ENCODE assay signal across 1 cellular context in genomic region chr20:13800728-13801134, GRCh38.
A peak's percentile ranks its signal among the peaks of the same experiment; 100 is the strongest.
TF ChIP-seq lines count a peak whose summit lies in the region.

No MANE protein-coding gene starts in this region.

TF ChIP-seq in HepG2, 621 proteins besides CTCF, POLR2A, EP300 and RAD21 (continued from another document and continues in another):
- TF ChIP-seq FOXP1 (IDR thresholded peaks at IDR 0.05) (no peak), FOXP1 (CRISPR knock-in tag; IDR thresholded peaks at IDR 0.05) (0 out of 2 replicates have a peak, but pooled peaks have one; percentile 6), ZNF564 (CRISPR knock-in tag; IDR thresholded peaks at IDR 0.05) (peak; percentile 63; the same call in 1 of the 2 replicates), CSRNP2 (CRISPR knock-in tag; conservative IDR thresholded peaks at IDR 0.05; ENCODE audit: low read depth) (no peak), ZNF354B (CRISPR knock-in tag; IDR thresholded peaks at IDR 0.05) (no peak), MTF2 (CRISPR knock-in tag; IDR thresholded peaks at IDR 0.05; ENCODE audit: borderline replicate concordance) (no peak), ZNF281 (CRISPR knock-in tag; IDR thresholded peaks at IDR 0.05; ENCODE audit: borderline replicate concordance) (0 out of 2 replicates have a peak, but pooled peaks have one; percentile 23), POLR2AphosphoS5 (IDR thresholded peaks at IDR 0.05; ENCODE audit: low read depth, low read length) (no peak), PITX1 (CRISPR knock-in tag; IDR thresholded peaks at IDR 0.05) (peak; percentile 68; the same call in 1 of the 2 replicates), ZNF766 (CRISPR knock-in tag; IDR thresholded peaks at IDR 0.05; ENCODE audit: borderline replicate concordance) (peak; percentile 57; the same call in 1 of the 2 replicates), ZNF720 (CRISPR knock-in tag; IDR thresholded peaks at IDR 0.05) (no peak), E2F1 (CRISPR knock-in tag; IDR thresholded peaks at IDR 0.05) (no peak), FOXA1 (IDR thresholded peaks at IDR 0.05) (no peak), FOXA1 (CRISPR knock-in tag; IDR thresholded peaks at IDR 0.05) (peak; percentile 42; the same call in 1 of the 2 replicates), ZNF691 (CRISPR knock-in tag; IDR thresholded peaks at IDR 0.05; ENCODE audit: borderline replicate concordance, low read depth) (peak; percentile 63; the same call in 1 of the 2 replicates), ZZZ3 (CRISPR knock-in tag; IDR thresholded peaks at IDR 0.05; ENCODE audit: borderline replicate concordance) (no peak), NFKB2 (CRISPR knock-in tag; IDR thresholded peaks at IDR 0.05; ENCODE audit: borderline replicate concordance) (peak; percentile 85), ZNF687 (CRISPR knock-in tag; IDR thresholded peaks at IDR 0.05) (peak; percentile 94), MTF1 (CRISPR knock-in tag; IDR thresholded peaks at IDR 0.05) (no peak), TGIF2 (CRISPR knock-in tag; IDR thresholded peaks at IDR 0.05) (peak; percentile 67; the same call in 1 of the 2 replicates), ZNF790 (CRISPR knock-in tag; IDR thresholded peaks at IDR 0.05; ENCODE audit: borderline replicate concordance) (no peak), REPIN1 (CRISPR knock-in tag; IDR thresholded peaks at IDR 0.05; ENCODE audit: borderline replicate concordance, low read depth) (peak; percentile 72; the same call in 1 of the 2 replicates), ZNF570 (CRISPR knock-in tag; IDR thresholded peaks at IDR 0.05; ENCODE audit: borderline replicate concordance) (no peak), MEF2D (CRISPR knock-in tag; IDR thresholded peaks at IDR 0.05) (no peak), ATM (IDR thresholded peaks at IDR 0.05; ENCODE audit: borderline replicate concordance) (no peak), ZFP62 (CRISPR knock-in tag; IDR thresholded peaks at IDR 0.05) (no peak), POLR2AphosphoS2 (IDR thresholded peaks at IDR 0.05; ENCODE audit: low read depth, low read length) (no peak), HMG20B (CRISPR knock-in tag; conservative IDR thresholded peaks at IDR 0.05) (0 out of 2 replicates have a peak, but pooled peaks have one; percentile 54), HDAC2 (CRISPR knock-in tag; IDR thresholded peaks at IDR 0.05) (peak; percentile 74; the same call in 1 of the 2 replicates), SALL1 (CRISPR knock-in tag; IDR thresholded peaks at IDR 0.05) (peak; percentile 94), KDM4B (CRISPR knock-in tag; IDR thresholded peaks at IDR 0.05) (peak; percentile 31; the same call in 1 of the 2 replicates), ZNF614 (CRISPR knock-in tag; IDR thresholded peaks at IDR 0.05; ENCODE audit: borderline replicate concordance) (no peak), RXRA (CRISPR knock-in tag; IDR thresholded peaks at IDR 0.05) (peak; percentile 94), PHF21A (CRISPR knock-in tag; IDR thresholded peaks at IDR 0.05) (peak; percentile 55; the same call in 1 of the 2 replicates), ZNF329 (CRISPR knock-in tag; IDR thresholded peaks at IDR 0.05; ENCODE audit: low read depth) (no peak), HNF1A (IDR thresholded peaks at IDR 0.05; ENCODE audit: low read depth) (no peak), HNF1A (CRISPR knock-in tag; IDR thresholded peaks at IDR 0.05; ENCODE audit: borderline replicate concordance) (peak; percentile 53; the same call in 1 of the 2 replicates)
- TF ChIP-seq, protein P1, sequence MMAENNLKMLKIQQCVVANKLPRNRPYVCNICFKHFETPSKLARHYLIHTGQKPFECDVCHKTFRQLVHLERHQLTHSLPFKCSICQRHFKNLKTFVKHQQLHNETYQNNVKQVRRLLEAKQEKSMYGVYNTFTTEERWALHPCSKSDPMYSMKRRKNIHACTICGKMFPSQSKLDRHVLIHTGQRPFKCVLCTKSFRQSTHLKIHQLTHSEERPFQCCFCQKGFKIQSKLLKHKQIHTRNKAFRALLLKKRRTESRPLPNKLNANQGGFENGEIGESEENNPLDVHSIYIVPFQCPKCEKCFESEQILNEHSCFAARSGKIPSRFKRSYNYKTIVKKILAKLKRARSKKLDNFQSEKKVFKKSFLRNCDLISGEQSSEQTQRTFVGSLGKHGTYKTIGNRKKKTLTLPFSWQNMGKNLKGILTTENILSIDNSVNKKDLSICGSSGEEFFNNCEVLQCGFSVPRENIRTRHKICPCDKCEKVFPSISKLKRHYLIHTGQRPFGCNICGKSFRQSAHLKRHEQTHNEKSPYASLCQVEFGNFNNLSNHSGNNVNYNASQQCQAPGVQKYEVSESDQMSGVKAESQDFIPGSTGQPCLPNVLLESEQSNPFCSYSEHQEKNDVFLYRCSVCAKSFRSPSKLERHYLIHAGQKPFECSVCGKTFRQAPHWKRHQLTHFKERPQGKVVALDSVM (CRISPR knock-in tag; IDR thresholded peaks at IDR 0.05), result no peak
- TF ChIP-seq, protein P2, sequence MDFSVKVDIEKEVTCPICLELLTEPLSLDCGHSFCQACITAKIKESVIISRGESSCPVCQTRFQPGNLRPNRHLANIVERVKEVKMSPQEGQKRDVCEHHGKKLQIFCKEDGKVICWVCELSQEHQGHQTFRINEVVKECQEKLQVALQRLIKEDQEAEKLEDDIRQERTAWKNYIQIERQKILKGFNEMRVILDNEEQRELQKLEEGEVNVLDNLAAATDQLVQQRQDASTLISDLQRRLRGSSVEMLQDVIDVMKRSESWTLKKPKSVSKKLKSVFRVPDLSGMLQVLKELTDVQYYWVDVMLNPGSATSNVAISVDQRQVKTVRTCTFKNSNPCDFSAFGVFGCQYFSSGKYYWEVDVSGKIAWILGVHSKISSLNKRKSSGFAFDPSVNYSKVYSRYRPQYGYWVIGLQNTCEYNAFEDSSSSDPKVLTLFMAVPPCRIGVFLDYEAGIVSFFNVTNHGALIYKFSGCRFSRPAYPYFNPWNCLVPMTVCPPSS (IDR thresholded peaks at IDR 0.05), result no peak
- TF ChIP-seq, protein P3, sequence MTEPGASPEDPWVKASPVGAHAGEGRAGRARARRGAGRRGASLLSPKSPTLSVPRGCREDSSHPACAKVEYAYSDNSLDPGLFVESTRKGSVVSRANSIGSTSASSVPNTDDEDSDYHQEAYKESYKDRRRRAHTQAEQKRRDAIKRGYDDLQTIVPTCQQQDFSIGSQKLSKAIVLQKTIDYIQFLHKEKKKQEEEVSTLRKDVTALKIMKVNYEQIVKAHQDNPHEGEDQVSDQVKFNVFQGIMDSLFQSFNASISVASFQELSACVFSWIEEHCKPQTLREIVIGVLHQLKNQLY (CRISPR knock-in tag; IDR thresholded peaks at IDR 0.05), result peak; percentile 70
